In genomic region chr5:55841976-55842375, GRCh38 we compare ENCODE assay signal across 9 cellular contexts. TPM values are rescaled to one million over a fixed set of nuclear protein-coding genes. Genes with fewer than 3 reads are reported as not detected.
"Had no signal": no experiment of that assay in that cellular context is flagged by ENCODE, and none has a peak within 500 bp of the region (broad histone marks: within the 10 kb centered on the region; RNA-seq: fewer than 3 reads in every experiment).

No MANE protein-coding gene starts in this region.

- ATAC-seq: GM23338 had no signal

- H3K4me3 ChIP-seq: GM23338 had no signal

- FAIRE-seq: H1, H54, HTR-8/SVneo had no signal

- DNase-seq: H9, HCEC 1CT, KG1 had no signal

- H3K4me2 ChIP-seq: GM23338 had no signal

RNA-seq across cellular contexts. Expression of gene IL31RA, which starts 9.2 kb away (rescaled TPM):
- total RNA-seq: GM23338, H1, HT-29 had no signal
- polyA plus RNA-seq: GM23338, H1, IgD-negative memory B cell had no signal
